9 cellular contexts compared by ENCODE assay signal in the genomic region with DNA sequence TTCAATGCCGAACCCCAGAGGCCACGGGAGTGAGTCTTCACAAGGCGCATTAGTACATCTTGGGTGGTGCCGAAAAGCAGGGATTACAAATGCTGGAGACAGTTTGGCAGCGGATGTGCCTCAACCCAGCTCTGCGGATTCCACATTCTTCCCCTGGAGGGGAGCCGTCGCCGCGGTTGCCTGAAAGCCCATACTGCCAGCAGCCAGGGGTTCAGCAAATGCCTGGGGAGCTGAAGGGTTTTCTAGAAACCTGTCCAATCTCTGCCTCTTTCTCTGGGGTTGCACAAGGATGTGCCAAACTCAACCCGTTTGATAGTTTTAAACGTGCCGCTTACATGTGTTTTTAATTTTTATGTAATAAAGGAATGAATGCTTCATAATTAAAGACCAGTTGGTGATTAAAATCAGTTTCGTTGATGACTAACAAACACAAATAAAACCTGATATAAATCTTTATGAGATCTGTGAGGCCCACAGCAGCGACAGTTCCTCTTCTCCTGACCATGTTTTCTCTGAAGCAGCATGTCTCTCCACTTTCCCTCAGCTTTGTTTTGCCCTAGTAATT.
A peak's percentile ranks its signal among the peaks of the same experiment; 100 is the strongest.
DNase-seq lines count a peak whose midpoint lies in the region; ATAC-seq and TF ChIP-seq lines count a peak whose summit lies in the region.
"Had no signal": no experiment of that assay in that cellular context is flagged by ENCODE, and none has a peak within 500 bp of the region (broad histone marks: within the 10 kb centered on the region; RNA-seq: fewer than 3 reads in every experiment).

No MANE protein-coding gene starts in this region.

- intact Hi-C loops in esophagus squamous epithelium (cut with DNase I), result no loop called here

- peak overlapping the region; percentile 86 to 99 (median 96) for H3K27ac Mint-ChIP-seq in nephron

- no peaks in the 10 kb centered on the region for H3K36me3 ChIP-seq in esophagus squamous epithelium

- H3K9me3 ChIP-seq in esophagus squamous epithelium, result peaks cover 0 to 9% (median 0%) of the 10 kb centered on the region in 3 donors

- peaks cover 49% of the 10 kb centered on the region for H3K4me1 Mint-ChIP-seq in nephron

- ATAC-seq in GM21825 (IDR thresholded peaks at IDR 0.05; ENCODE audit: unreplicated experiment), result no peak

- no peak for TF ChIP-seq POLR2A in esophagus squamous epithelium (IDR thresholded peaks at IDR 0.05)

- 26 to 36% methylated on average over 15 of the region's 15 CpGs for WGBS in esophagus squamous epithelium, 2 donors

- peak overlapping the region in 3 of 4 donors; percentile 2 to 35 (median 19) for H3K27ac ChIP-seq in esophagus squamous epithelium

- H3K4me3 ChIP-seq in esophagus squamous epithelium, result peak overlapping the region in 1 of 4 donors; percentile 45

- TF ChIP-seq CTCF in AG09319 (IDR thresholded peaks at IDR 0.05; ENCODE audit: low read depth, low read length), result peak; percentile 23
- TF ChIP-seq CTCF in esophagus squamous epithelium (IDR thresholded peaks at IDR 0.05), result peak in 1 of 6 experiments; percentile 20
- TF ChIP-seq CTCF in nephron (IDR thresholded peaks at IDR 0.05; ENCODE audit: unreplicated experiment in 3 of 3), result no peak

- H3K27me3 ChIP-seq in esophagus squamous epithelium, result no peaks in the 10 kb centered on the region

- DNase-seq in AG09319 (ENCODE audit: extremely low read depth, low read depth) (peak; percentile 90), NCI-H69 (lab: John Stamatoyannopoulos, UW) (peak; percentile 82), esophagus squamous epithelium (lab: John Stamatoyannopoulos, UW) (no peak), midbrain (lab: John Stamatoyannopoulos, UW) (no peak), AML-193 (lab: John Stamatoyannopoulos, UW) (no peak), SHP77 treated with DMSO at 0.1 percent for 48 hours (lab: John Stamatoyannopoulos, UW) (no peak)
- DNase-seq: NCI-H345 had no signal

- H3K9me3 Mint-ChIP-seq in nephron, result peaks cover 3% of the 10 kb centered on the region

- no peaks in the 10 kb centered on the region for H3K36me3 Mint-ChIP-seq in nephron (ENCODE audit: low read depth)

- H3K27me3 Mint-ChIP-seq in nephron (ENCODE audit: low read depth), result peaks cover 4% of the 10 kb centered on the region

- H3K4me1 ChIP-seq in esophagus squamous epithelium, result peaks cover 4 to 21% (median 10%) of the 10 kb centered on the region in 3 donors

- H3K4me3 Mint-ChIP-seq in nephron, result peak overlapping the region; percentile 48 to 62 (median 59)

Comparison
In these comparisons a context has a peak if more than half of its experiments do, and no peak if none do; other contexts are left out.
1. DNase-seq: peak in AG09319 (single experiment) and NCI-H69 (single experiment); none in esophagus squamous epithelium (single experiment), midbrain (single experiment), AML-193 (0 of 2) and SHP77 treated with DMSO at 0.1 percent for 48 hours (single experiment).